Comparison of ENCODE assay signal across 1 cellular context in genomic region chr3:48950051-48950450, GRCh38.
TF ChIP-seq lines count a peak whose summit lies in the region.

No MANE protein-coding gene starts in this region.

TF ChIP-seq in endothelial cell of umbilical vein, 7 proteins besides CTCF, POLR2A, EP300 and RAD21:
- TF ChIP-seq GATA2 (IDR thresholded peaks at IDR 0.05; ENCODE audit: insufficient read depth, insufficient read length, low read depth, low read length) (no peak), EZH2 (IDR thresholded peaks at IDR 0.05; ENCODE audit: borderline replicate concordance, low read depth, low read length, severe bottlenecking) (no peak), JUN (IDR thresholded peaks at IDR 0.05; ENCODE audit: borderline replicate concordance, insufficient read depth, insufficient read length, low read depth) (no peak), POLR2AphosphoS5 (IDR thresholded peaks at IDR 0.05; ENCODE audit: insufficient read depth, low read depth, low read length) (no peak), MAX (IDR thresholded peaks at IDR 0.05; ENCODE audit: insufficient read depth, insufficient read length) (no peak), MYC (IDR thresholded peaks at IDR 0.05; ENCODE audit: low read depth, low read length) (no peak), FOS (IDR thresholded peaks at IDR 0.05; ENCODE audit: borderline replicate concordance, insufficient read depth, low read length) (no peak)
